Comparison of ENCODE assay signal across 33 cellular contexts in the genomic region with DNA sequence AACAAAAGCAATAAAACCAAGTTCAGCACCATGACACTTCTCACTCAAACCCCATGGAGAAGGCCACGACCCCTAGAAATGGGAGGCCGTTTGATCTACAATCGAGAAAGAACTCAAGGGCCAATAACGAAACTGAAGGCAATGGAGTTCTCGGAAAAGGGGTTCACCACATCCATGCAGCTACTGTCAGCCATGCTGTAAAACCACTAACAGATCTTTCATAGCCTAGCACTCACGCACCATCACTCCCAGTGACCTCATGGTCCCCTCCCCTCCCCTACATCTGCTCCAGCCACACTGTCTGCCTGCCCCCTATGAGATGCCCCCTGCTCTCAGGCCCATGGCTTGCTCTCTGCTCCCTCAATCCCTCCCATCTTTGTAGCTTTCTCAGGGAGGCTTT.
DNase-seq lines count a peak whose midpoint lies in the region; ATAC-seq and TF ChIP-seq lines count a peak whose summit lies in the region.
"Had no signal": no experiment of that assay in that cellular context is flagged by ENCODE, and none has a peak within 500 bp of the region (broad histone marks: within the 10 kb centered on the region; RNA-seq: fewer than 3 reads in every experiment).

No MANE protein-coding gene starts in this region.

- peaks cover 12% of the 10 kb centered on the region for H3K4me1 Mint-ChIP-seq in activated naive CD8-positive, alpha-beta T cell treated with anti-CD3 and anti-CD28 coated beads for 36 hours
- peaks cover 16% of the 10 kb centered on the region for H3K4me1 Mint-ChIP-seq in activated naive CD8-positive, alpha-beta T cell treated with anti-CD3 and anti-CD28 coated beads, Interleukin-2, amount 50 U/mL, for 24 hours
- H3K4me1 Mint-ChIP-seq in effector memory CD8-positive, alpha-beta T cell (ENCODE audit: low read depth in 2 of 2): peaks cover 17 to 30% of the 10 kb centered on the region in 2 donors
- H3K4me1 Mint-ChIP-seq in HFFc6 (ENCODE audit: low read depth): no peaks in the 10 kb centered on the region
- H3K4me1 Mint-ChIP-seq: nephron had no signal

- 89 to 90% methylated on average over 6 of the region's 6 CpGs for WGBS in testis, 2 donors

- no peaks in the 10 kb centered on the region for H3K36me3 Mint-ChIP-seq in activated naive CD8-positive, alpha-beta T cell treated with anti-CD3 and anti-CD28 coated beads for 36 hours
- no peaks in the 10 kb centered on the region for H3K36me3 Mint-ChIP-seq in activated naive CD8-positive, alpha-beta T cell treated with anti-CD3 and anti-CD28 coated beads, Interleukin-2, amount 50 U/mL, for 24 hours (ENCODE audit: low read depth)
- H3K36me3 Mint-ChIP-seq in effector memory CD8-positive, alpha-beta T cell (ENCODE audit: insufficient read depth): no peaks in the 10 kb centered on the region
- H3K36me3 Mint-ChIP-seq in HFFc6 (ENCODE audit: low read depth): no peaks in the 10 kb centered on the region
- H3K36me3 Mint-ChIP-seq: CD8-positive, alpha-beta T cell; T-cell had no signal

- H3K4me1 ChIP-seq in OCI-LY3 (ENCODE audit: low read length) (peaks cover 89% of the 10 kb centered on the region), testis (peaks cover 9% of the 10 kb centered on the region)
- H3K4me1 ChIP-seq: A549, SJSA1 had no signal

- TF ChIP-seq CTCF in OCI-LY3 (IDR thresholded peaks at IDR 0.05; ENCODE audit: low read depth, low read length): no peak
- no peak for TF ChIP-seq CTCF in testis (IDR thresholded peaks at IDR 0.05)
- TF ChIP-seq CTCF in HFFc6 (IDR thresholded peaks at IDR 0.05): no peak

- no peaks in the 10 kb centered on the region for H4K20me1 ChIP-seq in OCI-LY3 (ENCODE audit: insufficient read depth, low read length)

- peak overlapping the region; percentile 98 for H3K27ac ChIP-seq in OCI-LY3 (ENCODE audit: low read length)
- peak overlapping the region; percentile 31 to 36 for H3K27ac ChIP-seq in testis
- H3K27ac ChIP-seq: A549, brain microvascular endothelial cell, SJSA1, skin epidermis had no signal

- DNase-seq in activated naive CD8-positive, alpha-beta T cell treated with anti-CD3 and anti-CD28 coated beads for 36 hours: peak; percentile 11
- DNase-seq in activated naive CD8-positive, alpha-beta T cell treated with anti-CD3 and anti-CD28 coated beads, Interleukin-2, amount 50 U/mL, for 24 hours: no peak
- DNase-seq in effector memory CD8-positive, alpha-beta T cell: no peak
- DNase-seq in testis (no peak), HuH-7 (ENCODE audit: low spot score) (no peak), HFFc6 (no peak)
- DNase-seq: activated CD4-positive, alpha-beta T cell treated with anti-CD3 and anti-CD28 coated beads, Interleukin-2, amount 50 U/mL, for 48 hours; activated CD4-positive, CD25-positive, alpha-beta regulatory T cell; activated gamma-delta T cell; AML-193; brain microvascular endothelial cell; CD8-positive, alpha-beta T cell; DMS 273 treated with DMSO at 0.1 percent for 48 hours; left ventricle myocardium superior; midbrain; MV-4-11; NCI-H1694 treated with DMSO at 0.1 percent for 48 hours; NCI-H226; NCI-H69; retina; RPMI8226; stimulated activated CD8-positive, alpha-beta memory T cell treated with anti-CD3 and anti-CD28 coated beads, Interleukin-4, amount 100 ng/mL, for 48 hours; T-cell; trophoblast cell had no signal

- no peak overlapping the region for H3K4me3 Mint-ChIP-seq in activated naive CD8-positive, alpha-beta T cell treated with anti-CD3 and anti-CD28 coated beads for 36 hours
- no peak overlapping the region for H3K4me3 Mint-ChIP-seq in activated naive CD8-positive, alpha-beta T cell treated with anti-CD3 and anti-CD28 coated beads, Interleukin-2, amount 50 U/mL, for 24 hours
- peak overlapping the region in 1 of 2 donors; percentile 59 for H3K4me3 Mint-ChIP-seq in effector memory CD8-positive, alpha-beta T cell
- H3K4me3 Mint-ChIP-seq in HFFc6: no peak overlapping the region
- H3K4me3 Mint-ChIP-seq: CD8-positive, alpha-beta T cell; nephron; T-cell had no signal

- H3K9me3 ChIP-seq in OCI-LY3 (ENCODE audit: insufficient read depth, low read length): no peaks in the 10 kb centered on the region
- H3K9me3 ChIP-seq in testis: no peaks in the 10 kb centered on the region
- H3K9me3 ChIP-seq: A549, adrenal gland, SJSA1 had no signal

- peak overlapping the region; percentile 93 for H3K9ac ChIP-seq in OCI-LY3 (ENCODE audit: low read length)

- no peak overlapping the region for H2AFZ ChIP-seq in OCI-LY3 (ENCODE audit: low read depth, low read length)

- H3K9me3 Mint-ChIP-seq in activated naive CD8-positive, alpha-beta T cell treated with anti-CD3 and anti-CD28 coated beads for 36 hours: no peaks in the 10 kb centered on the region
- peaks cover under 1% of the 10 kb centered on the region for H3K9me3 Mint-ChIP-seq in activated naive CD8-positive, alpha-beta T cell treated with anti-CD3 and anti-CD28 coated beads, Interleukin-2, amount 50 U/mL, for 24 hours
- peaks cover 0 to 3% of the 10 kb centered on the region in 2 donors for H3K9me3 Mint-ChIP-seq in effector memory CD8-positive, alpha-beta T cell
- H3K9me3 Mint-ChIP-seq in HFFc6: no peaks in the 10 kb centered on the region

- intact Hi-C loops in testis (cut with DNase I; ENCODE audit: low total_unique reads): no loop called here

- peak overlapping the region; percentile 91 for H3K4me2 ChIP-seq in OCI-LY3 (ENCODE audit: low read length)
- H3K4me2 ChIP-seq: A549 had no signal

- H3K27ac Mint-ChIP-seq in activated naive CD8-positive, alpha-beta T cell treated with anti-CD3 and anti-CD28 coated beads for 36 hours: peak overlapping the region; percentile 60
- H3K27ac Mint-ChIP-seq in activated naive CD8-positive, alpha-beta T cell treated with anti-CD3 and anti-CD28 coated beads, Interleukin-2, amount 50 U/mL, for 24 hours: no peak overlapping the region
- peak overlapping the region; percentile 6 to 89 for H3K27ac Mint-ChIP-seq in effector memory CD8-positive, alpha-beta T cell
- H3K27ac Mint-ChIP-seq in HFFc6: no peak overlapping the region
- H3K27ac Mint-ChIP-seq: CD8-positive, alpha-beta T cell; nephron had no signal

- TF ChIP-seq POLR2A in testis (IDR thresholded peaks at IDR 0.05): no peak

- ATAC-seq in activated naive CD8-positive, alpha-beta T cell treated with anti-CD3 and anti-CD28 coated beads, Interleukin-2, amount 50 U/mL, for 24 hours: no peak
- ATAC-seq in effector memory CD8-positive, alpha-beta T cell (replicated peaks): peak; percentile 69
- ATAC-seq in GM21825 (IDR thresholded peaks at IDR 0.05; ENCODE audit: unreplicated experiment): no peak
- ATAC-seq: A549; CD8-positive, alpha-beta T cell; HCT116; HepG2; left ventricle myocardium superior had no signal

- H3K4me3 ChIP-seq in OCI-LY3 (ENCODE audit: low read length) (peak overlapping the region; percentile 31), testis (no peak overlapping the region)
- H3K4me3 ChIP-seq: A549, adrenal gland, SJSA1, skin epidermis had no signal

- peaks cover 5% of the 10 kb centered on the region for H3K36me3 ChIP-seq in OCI-LY3 (replicated peaks; ENCODE audit: low read depth, low read length)
- no peaks in the 10 kb centered on the region for H3K36me3 ChIP-seq in testis (ENCODE audit: low read depth, missing control alignments)
- H3K36me3 ChIP-seq: adrenal gland, brain microvascular endothelial cell, SJSA1 had no signal

- H3K27me3 ChIP-seq in OCI-LY3 (ENCODE audit: low read depth, low read length) (no peaks in the 10 kb centered on the region), testis (no peaks in the 10 kb centered on the region)
- H3K27me3 ChIP-seq: adrenal gland, brain microvascular endothelial cell had no signal

- peaks cover 62% of the 10 kb centered on the region for H3K79me2 ChIP-seq in OCI-LY3 (ENCODE audit: low read length)

- peaks cover 12% of the 10 kb centered on the region for H3K27me3 Mint-ChIP-seq in activated naive CD8-positive, alpha-beta T cell treated with anti-CD3 and anti-CD28 coated beads for 36 hours
- H3K27me3 Mint-ChIP-seq in activated naive CD8-positive, alpha-beta T cell treated with anti-CD3 and anti-CD28 coated beads, Interleukin-2, amount 50 U/mL, for 24 hours: no peaks in the 10 kb centered on the region
- no peaks in the 10 kb centered on the region for H3K27me3 Mint-ChIP-seq in effector memory CD8-positive, alpha-beta T cell
- H3K27me3 Mint-ChIP-seq in HFFc6 (ENCODE audit: insufficient read depth): peaks cover 18% of the 10 kb centered on the region
- H3K27me3 Mint-ChIP-seq: T-cell had no signal

Comparison
In these comparisons a context has a peak if more than half of its experiments do, and no peak if none do; other contexts are left out.
1. H3K27ac Mint-ChIP-seq: peak in activated naive CD8-positive, alpha-beta T cell treated with anti-CD3 and anti-CD28 coated beads for 36 hours (single experiment) and effector memory CD8-positive, alpha-beta T cell (2 of 2); none in activated naive CD8-positive, alpha-beta T cell treated with anti-CD3 and anti-CD28 coated beads, Interleukin-2, amount 50 U/mL, for 24 hours (single experiment) and HFFc6 (single experiment).